ENCODE assay signal across 5 cellular contexts in the genomic region with DNA sequence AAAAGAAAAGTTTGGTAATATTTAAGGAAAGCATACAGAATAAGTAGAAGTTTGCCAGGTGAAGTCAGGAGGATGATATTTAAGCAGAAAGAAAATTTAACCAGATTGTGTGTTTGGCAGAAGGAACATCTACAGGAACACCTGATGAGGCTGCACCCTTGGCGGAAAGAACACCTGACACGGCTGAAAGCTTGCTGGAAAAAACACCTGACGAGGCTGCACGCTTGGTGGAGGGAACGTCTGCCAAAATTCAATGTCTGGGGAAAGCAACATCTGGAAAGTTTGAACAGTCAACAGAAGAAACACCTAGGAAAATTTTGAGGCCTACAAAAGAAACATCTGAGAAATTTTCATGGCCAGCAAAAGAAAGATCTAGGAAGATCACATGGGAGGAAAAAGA. TPM values are rescaled to one million over a fixed set of nuclear protein-coding genes. Genes with fewer than 3 reads are reported as not detected.
"Had no signal": no experiment of that assay in that cellular context is flagged by ENCODE, and none has a peak within 500 bp of the region (broad histone marks: within the 10 kb centered on the region; RNA-seq: fewer than 3 reads in every experiment).

No MANE protein-coding gene starts in this region.

RNA-seq across cellular contexts. Expression of gene ANKRD30B, which starts 15.6 kb away (rescaled TPM):
- polyA plus RNA-seq: endothelial cell of umbilical vein, esophagus, foreskin keratinocyte, heart left ventricle, heart right ventricle had no signal
